In the genomic region with DNA sequence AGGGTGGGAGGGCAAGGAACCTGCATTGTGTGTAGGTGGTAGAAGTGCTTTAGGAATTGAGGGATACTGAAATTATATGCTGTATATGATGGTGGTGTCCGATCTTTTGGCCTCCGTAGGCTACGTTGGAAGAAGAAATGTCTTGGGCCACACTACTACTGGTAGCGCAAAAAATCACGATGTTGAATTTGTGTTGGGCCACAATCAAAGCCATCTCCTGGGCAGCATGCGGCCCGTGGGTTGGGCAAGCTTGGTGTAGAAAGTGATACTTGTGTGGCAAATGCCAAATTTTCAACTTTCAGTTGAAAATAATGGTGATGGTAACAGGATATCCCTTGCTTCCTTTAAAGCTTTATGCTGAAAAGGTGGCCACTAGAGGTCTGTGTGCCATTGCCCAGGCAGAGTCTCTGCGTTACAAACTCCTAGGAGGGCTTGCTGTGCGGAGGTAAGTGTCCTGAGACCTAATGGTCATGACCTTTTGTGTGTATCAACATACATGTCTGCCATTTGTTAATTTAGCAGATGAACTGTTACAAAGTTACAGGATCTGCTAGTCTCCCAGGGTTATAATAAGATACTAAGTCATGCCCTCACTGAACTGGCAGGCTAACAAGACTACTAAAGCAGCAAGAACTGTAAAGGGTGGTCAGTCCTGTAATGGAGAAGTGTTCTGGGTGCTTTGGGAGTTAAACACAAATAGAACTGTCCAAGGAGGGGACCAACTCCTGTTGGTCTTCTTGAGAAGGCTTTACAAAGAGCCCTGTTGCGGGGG, we compare ENCODE assay signal across 8 cellular contexts. TPM values are rescaled to one million over a fixed set of nuclear protein-coding genes. Genes with fewer than 3 reads are reported as not detected.
DNase-seq lines count a peak whose midpoint lies in the region; ATAC-seq, FAIRE-seq and TF ChIP-seq lines count a peak whose summit lies in the region.

No MANE protein-coding gene starts in this region.

- peaks cover 45% of the 10 kb centered on the region for H3K4me1 Mint-ChIP-seq in activated T-helper 2 cell treated with anti-CD3 and anti-CD28 coated beads, Interferon-gamma antibody, Interleukin-2, Interleukin-4, amounts not matched to agents 10 μg/mL and 5 μg/mL and 100 μg/mL, durations not matched to agents 14 hours and 24 hours and 36 hours (ENCODE audit: low read depth)

- H3K4me3 ChIP-seq in ACC112 (ENCODE audit: low read depth, low read length), result peak overlapping the region; percentile 94
- peak overlapping the region; percentile 94 for H3K4me3 ChIP-seq in iPS-18a (ENCODE audit: low read length)

- H3K4me3 Mint-ChIP-seq in activated T-helper 2 cell treated with anti-CD3 and anti-CD28 coated beads, Interferon-gamma antibody, Interleukin-2, Interleukin-4, amounts not matched to agents 10 μg/mL and 5 μg/mL and 100 μg/mL, durations not matched to agents 14 hours and 24 hours and 36 hours (ENCODE audit: low read depth), result peak overlapping the region; percentile 98

- no peak overlapping the region for H2AFZ ChIP-seq in ACC112 (ENCODE audit: low read length, unreplicated experiment)

- no peak; the same call in 1 of the 2 replicates for TF ChIP-seq POLR2A in GM12891 (IDR thresholded peaks at IDR 0.05; ENCODE audit: low read depth, low read length)

- H3K4me1 ChIP-seq in ACC112 (ENCODE audit: control insufficient read depth, insufficient read depth, low read length, unreplicated experiment) (peaks cover 49% of the 10 kb centered on the region), iPS-18a (ENCODE audit: control insufficient read depth, low read depth, low read length) (peaks cover 7% of the 10 kb centered on the region)

- peak overlapping the region; percentile 8 for H3K9ac ChIP-seq in iPS-18a (ENCODE audit: low read length)

- peak overlapping the region; percentile 70 for H3K27ac Mint-ChIP-seq in activated T-helper 2 cell treated with anti-CD3 and anti-CD28 coated beads, Interferon-gamma antibody, Interleukin-2, Interleukin-4, amounts not matched to agents 10 μg/mL and 5 μg/mL and 100 μg/mL, durations not matched to agents 14 hours and 24 hours and 36 hours

- DNase-seq in GM12891 (ENCODE audit: insufficient read length, low spot score) (no peak), SKM-1 treated with dmso at 0.1 percent for 144 hours (lab: John Stamatoyannopoulos, UW; ENCODE audit: unreplicated experiment) (no peak), NCI-H748 treated with DMSO at 0.1 percent for 48 hours (lab: John Stamatoyannopoulos, UW) (no peak)
- DNase-seq in activated T-helper 2 cell treated with anti-CD3 and anti-CD28 coated beads, Interferon-gamma antibody, Interleukin-2, Interleukin-4, amounts not matched to agents 10 μg/mL and 5 μg/mL and 100 μg/mL, durations not matched to agents 14 hours and 24 hours and 36 hours (ENCODE audit: low spot score), result no peak

- no peaks in the 10 kb centered on the region for H3K9me3 ChIP-seq in iPS-18a (ENCODE audit: control insufficient read depth, low read depth, low read length)

- no peaks in the 10 kb centered on the region for H3K9me3 Mint-ChIP-seq in activated T-helper 2 cell treated with anti-CD3 and anti-CD28 coated beads, Interferon-gamma antibody, Interleukin-2, Interleukin-4, amounts not matched to agents 10 μg/mL and 5 μg/mL and 100 μg/mL, durations not matched to agents 14 hours and 24 hours and 36 hours

- peaks cover 79% of the 10 kb centered on the region for H3K36me3 Mint-ChIP-seq in activated T-helper 2 cell treated with anti-CD3 and anti-CD28 coated beads, Interferon-gamma antibody, Interleukin-2, Interleukin-4, amounts not matched to agents 10 μg/mL and 5 μg/mL and 100 μg/mL, durations not matched to agents 14 hours and 24 hours and 36 hours (ENCODE audit: low read depth)

- H3K27ac ChIP-seq in ACC112 (ENCODE audit: low read depth, low read length) (peak overlapping the region; percentile 57; the same call in 1 of the 2 replicates), iPS-18a (ENCODE audit: low read length) (no peak overlapping the region)

- H3K79me2 ChIP-seq in ACC112 (ENCODE audit: control insufficient read depth, insufficient read depth, low read length, unreplicated experiment), result peaks cover 71% of the 10 kb centered on the region

- FAIRE-seq in GM12891 (lab: Jason Lieb, UNC), result no peak

- no peaks in the 10 kb centered on the region for H3K27me3 Mint-ChIP-seq in activated T-helper 2 cell treated with anti-CD3 and anti-CD28 coated beads, Interferon-gamma antibody, Interleukin-2, Interleukin-4, amounts not matched to agents 10 μg/mL and 5 μg/mL and 100 μg/mL, durations not matched to agents 14 hours and 24 hours and 36 hours (ENCODE audit: low read depth)

- intact Hi-C loops in activated T-helper 2 cell treated with anti-CD3 and anti-CD28 coated beads, Interferon-gamma antibody, Interleukin-2, Interleukin-4, amounts not matched to agents 10 μg/mL and 5 μg/mL and 100 μg/mL, durations not matched to agents 14 hours and 24 hours and 36 hours (cut with micrococcal nuclease), result no loop called here

- ATAC-seq in HG03460 (IDR thresholded peaks at IDR 0.05; ENCODE audit: unreplicated experiment) (no peak), HG03025 (IDR thresholded peaks at IDR 0.05; ENCODE audit: low FRiP score, unreplicated experiment) (no peak)

- peaks cover 51% of the 10 kb centered on the region for H3K36me3 ChIP-seq in ACC112 (ENCODE audit: insufficient read depth, low read length)
- H3K36me3 ChIP-seq in iPS-18a (ENCODE audit: control insufficient read depth, low read depth, low read length), result peaks cover 64% of the 10 kb centered on the region

- no peaks in the 10 kb centered on the region for H3K27me3 ChIP-seq in ACC112 (ENCODE audit: insufficient read depth, low read length)
- H3K27me3 ChIP-seq in iPS-18a (ENCODE audit: control insufficient read depth, insufficient read depth, low read length), result no peaks in the 10 kb centered on the region

TF ChIP-seq in GM12891, 5 proteins besides CTCF, POLR2A, EP300 and RAD21:
- peak; percentile 10; the same call in 1 of the 2 replicates for TF ChIP-seq POLR2AphosphoS5 (IDR thresholded peaks at IDR 0.05; ENCODE audit: low read depth, low read length)
- no peak for TF ChIP-seq PAX5 (IDR thresholded peaks at IDR 0.05; ENCODE audit: insufficient read depth, low read length, severe bottlenecking)

RNA-seq across cellular contexts. Expression of gene RPS3, which starts 2.9 kb away (rescaled TPM):
- polyA plus RNA-seq in GM12891 (2012; ENCODE audit: low read depth, missing spikeins), result 5,804 TPM
- total RNA-seq in activated T-helper 2 cell treated with anti-CD3 and anti-CD28 coated beads, Interferon-gamma antibody, Interleukin-2, Interleukin-4, amounts not matched to agents 10 μg/mL and 5 μg/mL and 100 μg/mL, durations not matched to agents 14 hours and 24 hours and 36 hours, result 3,460 and 3,552 TPM in 2 replicates

RNA-seq across cellular contexts. Expression of gene KLHL35, which starts 30.8 kb away (rescaled TPM):
- polyA plus RNA-seq in GM12891 (2012; ENCODE audit: low read depth, missing spikeins), result 0.35 TPM
- total RNA-seq in activated T-helper 2 cell treated with anti-CD3 and anti-CD28 coated beads, Interferon-gamma antibody, Interleukin-2, Interleukin-4, amounts not matched to agents 10 μg/mL and 5 μg/mL and 100 μg/mL, durations not matched to agents 14 hours and 24 hours and 36 hours, result 0.87 and 1.6 TPM in 2 replicates

RNA-seq across cellular contexts. Expression of gene ARRB1, which starts 50.7 kb away (rescaled TPM):
- polyA plus RNA-seq in GM12891 (2012; ENCODE audit: low read depth, missing spikeins), result 1.6 TPM
- 15.1 and 19.3 TPM in 2 replicates for total RNA-seq in activated T-helper 2 cell treated with anti-CD3 and anti-CD28 coated beads, Interferon-gamma antibody, Interleukin-2, Interleukin-4, amounts not matched to agents 10 μg/mL and 5 μg/mL and 100 μg/mL, durations not matched to agents 14 hours and 24 hours and 36 hours
